27 cellular contexts compared by ENCODE assay signal in genomic region chr22:37062366-37062655, GRCh38. TPM values are rescaled to one million over a fixed set of nuclear protein-coding genes. Genes with fewer than 3 reads are reported as not detected.
"Had no signal": no experiment of that assay in that cellular context is flagged by ENCODE, and none has a peak within 500 bp of the region (broad histone marks: within the 10 kb centered on the region; RNA-seq: fewer than 3 reads in every experiment).

No MANE protein-coding gene starts in this region.

- H3K4me3 Mint-ChIP-seq: activated CD8-positive, alpha-beta memory T cell treated with anti-CD3 and anti-CD28 coated beads, Interleukin-2, amount 10 ng/mL, durations not matched to agents 7 days and 5 days; effector memory CD8-positive, alpha-beta T cell; nephron; stimulated activated naive B cell treated with anti-CD40 and anti-IgM and Interleukin-4, amounts not matched to agents 10 μg/mL and 1 μg/mL and 100 μg/mL, for 72 hours had no signal

- H3K27ac Mint-ChIP-seq: effector memory CD8-positive, alpha-beta T cell; stimulated activated naive B cell treated with anti-CD40 and anti-IgM and Interleukin-4, amounts not matched to agents 10 μg/mL and 1 μg/mL and 100 μg/mL, for 72 hours had no signal

- H3K4me3 ChIP-seq: breast epithelium, colonic mucosa, dorsolateral prefrontal cortex, ovary, prostate gland, right atrium auricular region, uterus had no signal

- H3K4me1 ChIP-seq: breast epithelium, colonic mucosa, prostate gland, right atrium auricular region, uterus had no signal

- H3K27me3 Mint-ChIP-seq: activated CD8-positive, alpha-beta memory T cell treated with anti-CD3 and anti-CD28 coated beads, Interleukin-2, amount 10 ng/mL, durations not matched to agents 7 days and 5 days; effector memory CD8-positive, alpha-beta T cell; stimulated activated naive B cell treated with anti-CD40 and anti-IgM and Interleukin-4, amounts not matched to agents 10 μg/mL and 1 μg/mL and 100 μg/mL, for 72 hours had no signal

- H3K27ac ChIP-seq: breast epithelium, colonic mucosa, dorsolateral prefrontal cortex, neutrophil, prostate gland, right atrium auricular region, uterus, WERI-Rb-1 had no signal

- ATAC-seq: activated CD8-positive, alpha-beta memory T cell treated with anti-CD3 and anti-CD28 coated beads, Interleukin-2, amount 10 ng/mL, durations not matched to agents 7 days and 5 days; activated naive CD4-positive, alpha-beta T cell treated with anti-CD3 and anti-CD28 coated beads, Interleukin-2, amount 50 U/mL, for 72 hours; effector memory CD8-positive, alpha-beta T cell; esophagus mucosa; left colon had no signal

- H3K9me3 ChIP-seq: breast epithelium, colonic mucosa, neutrophil, ovary, prostate gland, right atrium auricular region, uterus had no signal

- H3K27me3 ChIP-seq: breast epithelium, colonic mucosa, ovary, right atrium auricular region, uterus had no signal

- H3K4me1 Mint-ChIP-seq: nephron had no signal

- DNase-seq: activated CD4-positive, alpha-beta T cell treated with anti-CD3 and anti-CD28 coated beads, Interleukin-2, amount 50 U/mL, for 4 hours; activated CD4-positive, CD25-positive, alpha-beta regulatory T cell treated with anti-CD3 and anti-CD28 coated beads, Interleukin-2, amount 50 U/mL, for 72 hours; activated CD8-positive, alpha-beta memory T cell treated with anti-CD3 and anti-CD28 coated beads, Interleukin-2, amount 10 ng/mL, durations not matched to agents 7 days and 5 days; activated gamma-delta T cell; activated T-cell treated with anti-CD3 and anti-CD28 coated beads for 4 hours; amniotic stem cell; colonic mucosa; dorsolateral prefrontal cortex; effector memory CD8-positive, alpha-beta T cell; foreskin melanocyte; left colon; mesenchymal stem cell; stimulated activated naive B cell treated with anti-CD40 and anti-IgM and Interleukin-4, amounts not matched to agents 10 μg/mL and 1 μg/mL and 100 μg/mL, for 72 hours; T-helper 1 cell; trophoblast cell; uterus; WERI-Rb-1 had no signal

- H3K36me3 ChIP-seq: breast epithelium, colonic mucosa, neutrophil, ovary, prostate gland, uterus had no signal

- H3K9me3 Mint-ChIP-seq: activated naive CD4-positive, alpha-beta T cell treated with anti-CD3 and anti-CD28 coated beads, Interleukin-2, amount 50 U/mL, for 72 hours; effector memory CD8-positive, alpha-beta T cell; nephron; stimulated activated naive B cell treated with anti-CD40 and anti-IgM and Interleukin-4, amounts not matched to agents 10 μg/mL and 1 μg/mL and 100 μg/mL, for 72 hours had no signal

RNA-seq across cellular contexts. Expression of gene TMPRSS6, which starts 47.2 kb away (rescaled TPM):
- total RNA-seq: dorsolateral prefrontal cortex, endothelial cell of umbilical vein, esophagus mucosa, myocyte, right atrium auricular region, uterus had no signal
